In the genomic region with DNA sequence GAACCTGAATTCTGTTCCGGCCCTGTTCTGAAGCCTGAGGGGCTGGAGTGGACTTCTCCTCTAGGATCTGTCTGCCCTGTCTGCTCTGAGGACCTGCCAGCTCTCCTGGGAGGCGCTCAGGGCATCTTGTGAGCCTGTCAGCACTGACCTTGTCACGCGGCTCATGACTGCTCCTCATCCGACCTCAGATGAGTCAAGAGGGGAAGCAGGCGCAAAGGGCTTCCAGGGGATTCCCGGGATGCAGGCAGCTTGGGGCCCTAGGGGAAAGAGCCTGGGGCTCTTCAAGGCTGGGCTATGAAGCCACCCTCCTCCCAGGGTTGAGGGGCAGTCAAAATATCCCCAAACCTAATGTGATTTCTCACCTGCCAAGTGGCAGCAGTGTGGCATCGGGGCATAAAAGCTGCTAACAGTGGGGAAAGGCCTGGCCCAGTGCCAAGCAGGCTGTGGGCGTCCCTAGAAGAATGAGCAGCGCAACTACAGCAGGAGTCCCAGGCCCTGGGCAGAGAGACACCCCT, we compare ENCODE assay signal across 1 cellular context.
A peak's percentile ranks its signal among the peaks of the same experiment; 100 is the strongest.
TF ChIP-seq lines count a peak whose summit lies in the region.

No MANE protein-coding gene starts in this region.

TF ChIP-seq in HEK293, 187 proteins besides CTCF, POLR2A, EP300 and RAD21 (continued from another document and continues in another):
- TF ChIP-seq, protein P1, sequence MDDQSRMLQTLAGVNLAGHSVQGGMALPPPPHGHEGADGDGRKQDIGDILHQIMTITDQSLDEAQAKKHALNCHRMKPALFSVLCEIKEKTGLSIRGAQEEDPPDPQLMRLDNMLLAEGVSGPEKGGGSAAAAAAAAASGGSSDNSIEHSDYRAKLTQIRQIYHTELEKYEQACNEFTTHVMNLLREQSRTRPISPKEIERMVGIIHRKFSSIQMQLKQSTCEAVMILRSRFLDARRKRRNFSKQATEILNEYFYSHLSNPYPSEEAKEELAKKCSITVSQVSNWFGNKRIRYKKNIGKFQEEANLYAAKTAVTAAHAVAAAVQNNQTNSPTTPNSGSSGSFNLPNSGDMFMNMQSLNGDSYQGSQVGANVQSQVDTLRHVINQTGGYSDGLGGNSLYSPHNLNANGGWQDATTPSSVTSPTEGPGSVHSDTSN (CRISPR knock-in tag; IDR thresholded peaks at IDR 0.05) = no peak
- TF ChIP-seq, protein P2, sequence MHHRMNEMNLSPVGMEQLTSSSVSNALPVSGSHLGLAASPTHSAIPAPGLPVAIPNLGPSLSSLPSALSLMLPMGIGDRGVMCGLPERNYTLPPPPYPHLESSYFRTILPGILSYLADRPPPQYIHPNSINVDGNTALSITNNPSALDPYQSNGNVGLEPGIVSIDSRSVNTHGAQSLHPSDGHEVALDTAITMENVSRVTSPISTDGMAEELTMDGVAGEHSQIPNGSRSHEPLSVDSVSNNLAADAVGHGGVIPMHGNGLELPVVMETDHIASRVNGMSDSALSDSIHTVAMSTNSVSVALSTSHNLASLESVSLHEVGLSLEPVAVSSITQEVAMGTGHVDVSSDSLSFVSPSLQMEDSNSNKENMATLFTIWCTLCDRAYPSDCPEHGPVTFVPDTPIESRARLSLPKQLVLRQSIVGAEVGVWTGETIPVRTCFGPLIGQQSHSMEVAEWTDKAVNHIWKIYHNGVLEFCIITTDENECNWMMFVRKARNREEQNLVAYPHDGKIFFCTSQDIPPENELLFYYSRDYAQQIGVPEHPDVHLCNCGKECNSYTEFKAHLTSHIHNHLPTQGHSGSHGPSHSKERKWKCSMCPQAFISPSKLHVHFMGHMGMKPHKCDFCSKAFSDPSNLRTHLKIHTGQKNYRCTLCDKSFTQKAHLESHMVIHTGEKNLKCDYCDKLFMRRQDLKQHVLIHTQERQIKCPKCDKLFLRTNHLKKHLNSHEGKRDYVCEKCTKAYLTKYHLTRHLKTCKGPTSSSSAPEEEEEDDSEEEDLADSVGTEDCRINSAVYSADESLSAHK (tag by site-specific recombination; IDR thresholded peaks at IDR 0.05) = no peak
- no peak for TF ChIP-seq ZBTB7A (tag by site-specific recombination; IDR thresholded peaks at IDR 0.05; ENCODE audit: low read depth)
- TF ChIP-seq GLIS1 (tag by site-specific recombination; IDR thresholded peaks at IDR 0.05) = peak; percentile 27; the same call in 1 of the 2 replicates
- TF ChIP-seq, protein P3, sequence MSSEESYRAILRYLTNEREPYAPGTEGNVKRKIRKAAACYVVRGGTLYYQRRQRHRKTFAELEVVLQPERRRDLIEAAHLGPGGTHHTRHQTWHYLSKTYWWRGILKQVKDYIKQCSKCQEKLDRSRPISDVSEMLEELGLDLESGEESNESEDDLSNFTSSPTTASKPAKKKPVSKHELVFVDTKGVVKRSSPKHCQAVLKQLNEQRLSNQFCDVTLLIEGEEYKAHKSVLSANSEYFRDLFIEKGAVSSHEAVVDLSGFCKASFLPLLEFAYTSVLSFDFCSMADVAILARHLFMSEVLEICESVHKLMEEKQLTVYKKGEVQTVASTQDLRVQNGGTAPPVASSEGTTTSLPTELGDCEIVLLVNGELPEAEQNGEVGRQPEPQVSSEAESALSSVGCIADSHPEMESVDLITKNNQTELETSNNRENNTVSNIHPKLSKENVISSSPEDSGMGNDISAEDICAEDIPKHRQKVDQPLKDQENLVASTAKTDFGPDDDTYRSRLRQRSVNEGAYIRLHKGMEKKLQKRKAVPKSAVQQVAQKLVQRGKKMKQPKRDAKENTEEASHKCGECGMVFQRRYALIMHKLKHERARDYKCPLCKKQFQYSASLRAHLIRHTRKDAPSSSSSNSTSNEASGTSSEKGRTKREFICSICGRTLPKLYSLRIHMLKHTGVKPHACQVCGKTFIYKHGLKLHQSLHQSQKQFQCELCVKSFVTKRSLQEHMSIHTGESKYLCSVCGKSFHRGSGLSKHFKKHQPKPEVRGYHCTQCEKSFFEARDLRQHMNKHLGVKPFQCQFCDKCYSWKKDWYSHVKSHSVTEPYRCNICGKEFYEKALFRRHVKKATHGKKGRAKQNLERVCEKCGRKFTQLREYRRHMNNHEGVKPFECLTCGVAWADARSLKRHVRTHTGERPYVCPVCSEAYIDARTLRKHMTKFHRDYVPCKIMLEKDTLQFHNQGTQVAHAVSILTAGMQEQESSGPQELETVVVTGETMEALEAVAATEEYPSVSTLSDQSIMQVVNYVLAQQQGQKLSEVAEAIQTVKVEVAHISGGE (tag by site-specific recombination; conservative IDR thresholded peaks at IDR 0.05; ENCODE audit: low read depth) = no peak
- TF ChIP-seq MYNN (tag by site-specific recombination; IDR thresholded peaks at IDR 0.05; ENCODE audit: borderline replicate concordance) = no peak
- TF ChIP-seq, protein P4, sequence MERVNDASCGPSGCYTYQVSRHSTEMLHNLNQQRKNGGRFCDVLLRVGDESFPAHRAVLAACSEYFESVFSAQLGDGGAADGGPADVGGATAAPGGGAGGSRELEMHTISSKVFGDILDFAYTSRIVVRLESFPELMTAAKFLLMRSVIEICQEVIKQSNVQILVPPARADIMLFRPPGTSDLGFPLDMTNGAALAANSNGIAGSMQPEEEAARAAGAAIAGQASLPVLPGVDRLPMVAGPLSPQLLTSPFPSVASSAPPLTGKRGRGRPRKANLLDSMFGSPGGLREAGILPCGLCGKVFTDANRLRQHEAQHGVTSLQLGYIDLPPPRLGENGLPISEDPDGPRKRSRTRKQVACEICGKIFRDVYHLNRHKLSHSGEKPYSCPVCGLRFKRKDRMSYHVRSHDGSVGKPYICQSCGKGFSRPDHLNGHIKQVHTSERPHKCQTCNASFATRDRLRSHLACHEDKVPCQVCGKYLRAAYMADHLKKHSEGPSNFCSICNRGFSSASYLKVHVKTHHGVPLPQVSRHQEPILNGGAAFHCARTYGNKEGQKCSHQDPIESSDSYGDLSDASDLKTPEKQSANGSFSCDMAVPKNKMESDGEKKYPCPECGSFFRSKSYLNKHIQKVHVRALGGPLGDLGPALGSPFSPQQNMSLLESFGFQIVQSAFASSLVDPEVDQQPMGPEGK (tag by site-specific recombination; IDR thresholded peaks at IDR 0.05) = peak; percentile 23; the same call in 1 of the 2 replicates
- TF ChIP-seq, protein P5, sequence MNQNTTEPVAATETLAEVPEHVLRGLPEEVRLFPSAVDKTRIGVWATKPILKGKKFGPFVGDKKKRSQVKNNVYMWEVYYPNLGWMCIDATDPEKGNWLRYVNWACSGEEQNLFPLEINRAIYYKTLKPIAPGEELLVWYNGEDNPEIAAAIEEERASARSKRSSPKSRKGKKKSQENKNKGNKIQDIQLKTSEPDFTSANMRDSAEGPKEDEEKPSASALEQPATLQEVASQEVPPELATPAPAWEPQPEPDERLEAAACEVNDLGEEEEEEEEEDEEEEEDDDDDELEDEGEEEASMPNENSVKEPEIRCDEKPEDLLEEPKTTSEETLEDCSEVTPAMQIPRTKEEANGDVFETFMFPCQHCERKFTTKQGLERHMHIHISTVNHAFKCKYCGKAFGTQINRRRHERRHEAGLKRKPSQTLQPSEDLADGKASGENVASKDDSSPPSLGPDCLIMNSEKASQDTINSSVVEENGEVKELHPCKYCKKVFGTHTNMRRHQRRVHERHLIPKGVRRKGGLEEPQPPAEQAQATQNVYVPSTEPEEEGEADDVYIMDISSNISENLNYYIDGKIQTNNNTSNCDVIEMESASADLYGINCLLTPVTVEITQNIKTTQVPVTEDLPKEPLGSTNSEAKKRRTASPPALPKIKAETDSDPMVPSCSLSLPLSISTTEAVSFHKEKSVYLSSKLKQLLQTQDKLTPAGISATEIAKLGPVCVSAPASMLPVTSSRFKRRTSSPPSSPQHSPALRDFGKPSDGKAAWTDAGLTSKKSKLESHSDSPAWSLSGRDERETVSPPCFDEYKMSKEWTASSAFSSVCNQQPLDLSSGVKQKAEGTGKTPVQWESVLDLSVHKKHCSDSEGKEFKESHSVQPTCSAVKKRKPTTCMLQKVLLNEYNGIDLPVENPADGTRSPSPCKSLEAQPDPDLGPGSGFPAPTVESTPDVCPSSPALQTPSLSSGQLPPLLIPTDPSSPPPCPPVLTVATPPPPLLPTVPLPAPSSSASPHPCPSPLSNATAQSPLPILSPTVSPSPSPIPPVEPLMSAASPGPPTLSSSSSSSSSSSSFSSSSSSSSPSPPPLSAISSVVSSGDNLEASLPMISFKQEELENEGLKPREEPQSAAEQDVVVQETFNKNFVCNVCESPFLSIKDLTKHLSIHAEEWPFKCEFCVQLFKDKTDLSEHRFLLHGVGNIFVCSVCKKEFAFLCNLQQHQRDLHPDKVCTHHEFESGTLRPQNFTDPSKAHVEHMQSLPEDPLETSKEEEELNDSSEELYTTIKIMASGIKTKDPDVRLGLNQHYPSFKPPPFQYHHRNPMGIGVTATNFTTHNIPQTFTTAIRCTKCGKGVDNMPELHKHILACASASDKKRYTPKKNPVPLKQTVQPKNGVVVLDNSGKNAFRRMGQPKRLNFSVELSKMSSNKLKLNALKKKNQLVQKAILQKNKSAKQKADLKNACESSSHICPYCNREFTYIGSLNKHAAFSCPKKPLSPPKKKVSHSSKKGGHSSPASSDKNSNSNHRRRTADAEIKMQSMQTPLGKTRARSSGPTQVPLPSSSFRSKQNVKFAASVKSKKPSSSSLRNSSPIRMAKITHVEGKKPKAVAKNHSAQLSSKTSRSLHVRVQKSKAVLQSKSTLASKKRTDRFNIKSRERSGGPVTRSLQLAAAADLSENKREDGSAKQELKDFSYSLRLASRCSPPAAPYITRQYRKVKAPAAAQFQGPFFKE (tag by site-specific recombination; IDR thresholded peaks at IDR 0.05; ENCODE audit: borderline replicate concordance) = no peak
- TF ChIP-seq YY1 (tag by site-specific recombination; IDR thresholded peaks at IDR 0.05) = no peak
- TF ChIP-seq YY2 (tag by site-specific recombination; IDR thresholded peaks at IDR 0.05) = no peak
- no peak for TF ChIP-seq ZNF423 (tag by site-specific recombination; IDR thresholded peaks at IDR 0.05)
- 0 out of 2 replicates have a peak, but pooled peaks have one; percentile 16 for TF ChIP-seq EGR2 (tag by site-specific recombination; IDR thresholded peaks at IDR 0.05; ENCODE audit: low read depth)
- no peak for TF ChIP-seq ZNF585B (tag by site-specific recombination; IDR thresholded peaks at IDR 0.05)
- no peak for TF ChIP-seq ZNF114 (tag by site-specific recombination; IDR thresholded peaks at IDR 0.05)
- no peak for TF ChIP-seq GLI4 (tag by site-specific recombination; IDR thresholded peaks at IDR 0.05)
- TF ChIP-seq ZBTB21 (tag by site-specific recombination; IDR thresholded peaks at IDR 0.05) = no peak
- no peak for TF ChIP-seq ZFP41 (tag by site-specific recombination; IDR thresholded peaks at IDR 0.05; ENCODE audit: borderline replicate concordance)
- TF ChIP-seq ZFP69B (tag by site-specific recombination; IDR thresholded peaks at IDR 0.05) = no peak
- TF ChIP-seq MZF1 (tag by site-specific recombination; IDR thresholded peaks at IDR 0.05; ENCODE audit: borderline replicate concordance) = 0 out of 2 replicates have a peak, but pooled peaks have one; percentile 28
- TF ChIP-seq OVOL3 (tag by site-specific recombination; IDR thresholded peaks at IDR 0.05) = no peak
- no peak for TF ChIP-seq MEIS1 (CRISPR knock-in tag; IDR thresholded peaks at IDR 0.05; ENCODE audit: borderline replicate concordance)
- no peak for TF ChIP-seq ZNF404 (tag by site-specific recombination; IDR thresholded peaks at IDR 0.05)
- no peak for TF ChIP-seq ZNF274 (IDR thresholded peaks at IDR 0.05; ENCODE audit: low read length)
- TF ChIP-seq ZNF274 (tag by site-specific recombination; IDR thresholded peaks at IDR 0.05; ENCODE audit: borderline replicate concordance) = no peak
- no peak for TF ChIP-seq ZNF837 (tag by site-specific recombination; IDR thresholded peaks at IDR 0.05)
- TF ChIP-seq ZNF776 (tag by site-specific recombination; IDR thresholded peaks at IDR 0.05; ENCODE audit: borderline replicate concordance) = no peak
- no peak for TF ChIP-seq ZNF350 (tag by site-specific recombination; IDR thresholded peaks at IDR 0.05)
- no peak for TF ChIP-seq ZNF596 (tag by site-specific recombination; IDR thresholded peaks at IDR 0.05)
- no peak for TF ChIP-seq SCRT2 (tag by site-specific recombination; IDR thresholded peaks at IDR 0.05)
- TF ChIP-seq ZNF335 (tag by site-specific recombination; conservative IDR thresholded peaks at IDR 0.05) = peak; percentile 40; the same call in 1 of the 2 replicates
- TF ChIP-seq SALL2 (tag by site-specific recombination; IDR thresholded peaks at IDR 0.05; ENCODE audit: borderline replicate concordance) = no peak
- no peak for TF ChIP-seq ZNF174 (tag by site-specific recombination; IDR thresholded peaks at IDR 0.05)
- no peak for TF ChIP-seq ZNF785 (tag by site-specific recombination; IDR thresholded peaks at IDR 0.05)
- TF ChIP-seq ZNF530 (tag by site-specific recombination; IDR thresholded peaks at IDR 0.05; ENCODE audit: low read depth) = no peak
- no peak for TF ChIP-seq ZNF266 (tag by site-specific recombination; IDR thresholded peaks at IDR 0.05; ENCODE audit: low read depth)
- no peak for TF ChIP-seq ZNF473 (tag by site-specific recombination; IDR thresholded peaks at IDR 0.05)
- TF ChIP-seq ZNF19 (tag by site-specific recombination; IDR thresholded peaks at IDR 0.05; ENCODE audit: low read depth) = no peak
- TF ChIP-seq ZNF623 (tag by site-specific recombination; IDR thresholded peaks at IDR 0.05) = no peak
- TF ChIP-seq, protein P6, sequence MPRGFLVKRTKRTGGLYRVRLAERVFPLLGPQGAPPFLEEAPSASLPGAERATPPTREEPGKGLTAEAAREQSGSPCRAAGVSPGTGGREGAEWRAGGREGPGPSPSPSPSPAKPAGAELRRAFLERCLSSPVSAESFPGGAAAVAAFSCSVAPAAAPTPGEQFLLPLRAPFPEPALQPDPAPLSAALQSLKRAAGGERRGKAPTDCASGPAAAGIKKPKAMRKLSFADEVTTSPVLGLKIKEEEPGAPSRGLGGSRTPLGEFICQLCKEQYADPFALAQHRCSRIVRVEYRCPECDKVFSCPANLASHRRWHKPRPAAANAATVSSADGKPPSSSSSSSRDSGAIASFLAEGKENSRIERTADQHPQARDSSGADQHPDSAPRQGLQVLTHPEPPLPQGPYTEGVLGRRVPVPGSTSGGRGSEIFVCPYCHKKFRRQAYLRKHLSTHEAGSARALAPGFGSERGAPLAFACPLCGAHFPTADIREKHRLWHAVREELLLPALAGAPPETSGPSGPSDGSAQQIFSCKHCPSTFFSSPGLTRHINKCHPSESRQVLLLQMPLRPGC (tag by site-specific recombination; IDR thresholded peaks at IDR 0.05) = no peak
- TF ChIP-seq ZIC2 (tag by site-specific recombination; IDR thresholded peaks at IDR 0.05) = peak; percentile 60
- TF ChIP-seq, protein P7, sequence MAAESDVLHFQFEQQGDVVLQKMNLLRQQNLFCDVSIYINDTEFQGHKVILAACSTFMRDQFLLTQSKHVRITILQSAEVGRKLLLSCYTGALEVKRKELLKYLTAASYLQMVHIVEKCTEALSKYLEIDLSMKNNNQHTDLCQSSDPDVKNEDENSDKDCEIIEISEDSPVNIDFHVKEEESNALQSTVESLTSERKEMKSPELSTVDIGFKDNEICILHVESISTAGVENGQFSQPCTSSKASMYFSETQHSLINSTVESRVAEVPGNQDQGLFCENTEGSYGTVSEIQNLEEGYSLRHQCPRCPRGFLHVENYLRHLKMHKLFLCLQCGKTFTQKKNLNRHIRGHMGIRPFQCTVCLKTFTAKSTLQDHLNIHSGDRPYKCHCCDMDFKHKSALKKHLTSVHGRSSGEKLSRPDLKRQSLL (tag by site-specific recombination; IDR thresholded peaks at IDR 0.05) = no peak
- TF ChIP-seq ZNF2 (tag by site-specific recombination; IDR thresholded peaks at IDR 0.05) = no peak
- TF ChIP-seq HOXA7 (CRISPR knock-in tag; IDR thresholded peaks at IDR 0.05; ENCODE audit: borderline replicate concordance) = no peak
- TF ChIP-seq ZBTB8A (tag by site-specific recombination; IDR thresholded peaks at IDR 0.05) = 0 out of 2 replicates have a peak, but pooled peaks have one; percentile 46
- peak; percentile 54 for TF ChIP-seq ZFHX2 (tag by site-specific recombination; conservative IDR thresholded peaks at IDR 0.05)
- TF ChIP-seq WT1 (tag by site-specific recombination; IDR thresholded peaks at IDR 0.05) = no peak
- TF ChIP-seq ZBTB17 (tag by site-specific recombination; IDR thresholded peaks at IDR 0.05) = peak; percentile 71
- no peak for TF ChIP-seq ZNF626 (tag by site-specific recombination; IDR thresholded peaks at IDR 0.05)
